1 cellular context compared by ENCODE assay signal in genomic region chr2:199911052-199911876, GRCh38.
TF ChIP-seq lines count a peak whose summit lies in the region.

Gene C2orf69, plus strand, starts transcription at chr2:199911293. Its CDS starts 146 bp downstream, at chr2:199911439.

TF ChIP-seq in HepG2, 621 proteins besides CTCF, POLR2A, EP300 and RAD21 (continued from another document and continues in another):
- no peak for TF ChIP-seq AKNA (CRISPR knock-in tag; IDR thresholded peaks at IDR 0.05; ENCODE audit: borderline replicate concordance)
- TF ChIP-seq ZBTB44 (CRISPR knock-in tag; IDR thresholded peaks at IDR 0.05): peak; percentile 21; the same call in 1 of the 2 replicates
- 0 out of 2 replicates have a peak, but pooled peaks have one; percentile 70 for TF ChIP-seq FOXM1 (CRISPR knock-in tag; IDR thresholded peaks at IDR 0.05)
- peak; percentile 88 for TF ChIP-seq AGO2 (optimal IDR thresholded peaks at IDR 0.05; ENCODE audit: low read depth, low read length)
- peak; percentile 75; the same call in 1 of the 2 replicates for TF ChIP-seq SNAPC4 (CRISPR knock-in tag; IDR thresholded peaks at IDR 0.05)
- TF ChIP-seq BCL6 (CRISPR knock-in tag; IDR thresholded peaks at IDR 0.05): peak; percentile 32
- TF ChIP-seq ARNT (IDR thresholded peaks at IDR 0.05): no peak
- no peak for TF ChIP-seq ZFYVE20 (CRISPR knock-in tag; IDR thresholded peaks at IDR 0.05; ENCODE audit: borderline replicate concordance, low read depth)
- no peak for TF ChIP-seq ZBTB1 (CRISPR knock-in tag; IDR thresholded peaks at IDR 0.05; ENCODE audit: borderline replicate concordance)
- no peak; the same call in 1 of the 2 replicates for TF ChIP-seq ZBTB8A (CRISPR knock-in tag; IDR thresholded peaks at IDR 0.05; ENCODE audit: borderline replicate concordance, low read depth)
- TF ChIP-seq SSRP1 (CRISPR knock-in tag; IDR thresholded peaks at IDR 0.05): no peak; the same call in 1 of the 2 replicates
- TF ChIP-seq NR0B2 (CRISPR knock-in tag; IDR thresholded peaks at IDR 0.05): peak; percentile 86
- peak; percentile 65; the same call in 1 of the 2 replicates for TF ChIP-seq ESRRA (CRISPR knock-in tag; IDR thresholded peaks at IDR 0.05; ENCODE audit: low read depth)
- TF ChIP-seq, protein P1, sequence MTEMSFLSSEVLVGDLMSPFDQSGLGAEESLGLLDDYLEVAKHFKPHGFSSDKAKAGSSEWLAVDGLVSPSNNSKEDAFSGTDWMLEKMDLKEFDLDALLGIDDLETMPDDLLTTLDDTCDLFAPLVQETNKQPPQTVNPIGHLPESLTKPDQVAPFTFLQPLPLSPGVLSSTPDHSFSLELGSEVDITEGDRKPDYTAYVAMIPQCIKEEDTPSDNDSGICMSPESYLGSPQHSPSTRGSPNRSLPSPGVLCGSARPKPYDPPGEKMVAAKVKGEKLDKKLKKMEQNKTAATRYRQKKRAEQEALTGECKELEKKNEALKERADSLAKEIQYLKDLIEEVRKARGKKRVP (CRISPR knock-in tag; IDR thresholded peaks at IDR 0.05): 0 out of 4 replicates have a peak, but pooled peaks of 1 of the 2 experiments have one; percentile 0
- TF ChIP-seq ZNF720 (CRISPR knock-in tag; IDR thresholded peaks at IDR 0.05): no peak
- TF ChIP-seq RARA (CRISPR knock-in tag; IDR thresholded peaks at IDR 0.05): peak; percentile 36; the same call in 1 of the 2 replicates
- peak; percentile 61 for TF ChIP-seq XRCC5 (optimal IDR thresholded peaks at IDR 0.05; ENCODE audit: low read length)
- no peak for TF ChIP-seq GATA4 (IDR thresholded peaks at IDR 0.05; ENCODE audit: borderline replicate concordance, low read depth)
- no peak for TF ChIP-seq SOX6 (IDR thresholded peaks at IDR 0.05)
- TF ChIP-seq SOX6 (CRISPR knock-in tag; IDR thresholded peaks at IDR 0.05): peak; percentile 79
- peak; percentile 74; the same call in 1 of the 2 replicates for TF ChIP-seq RXRA (CRISPR knock-in tag; IDR thresholded peaks at IDR 0.05)
- TF ChIP-seq ZNF605 (CRISPR knock-in tag; IDR thresholded peaks at IDR 0.05): no peak; the same call in none of the 2 replicates
- no peak for TF ChIP-seq NR3C1 (CRISPR knock-in tag; IDR thresholded peaks at IDR 0.05)
- no peak; the same call in 1 of the 2 replicates for TF ChIP-seq ZNF589 (CRISPR knock-in tag; conservative IDR thresholded peaks at IDR 0.05)
- TF ChIP-seq ELF3 (CRISPR knock-in tag; IDR thresholded peaks at IDR 0.05): no peak
- TF ChIP-seq ATRX (CRISPR knock-in tag; IDR thresholded peaks at IDR 0.05; ENCODE audit: borderline replicate concordance): no peak
- no peak for TF ChIP-seq PHB2 (IDR thresholded peaks at IDR 0.05; ENCODE audit: partially characterized antibody)
- TF ChIP-seq ATF7 (IDR thresholded peaks at IDR 0.05): no peak
- peak; percentile 53 for TF ChIP-seq ATF7 (CRISPR knock-in tag; IDR thresholded peaks at IDR 0.05)
- TF ChIP-seq RFX3 (CRISPR knock-in tag; IDR thresholded peaks at IDR 0.05): no peak
- TF ChIP-seq ZNF34 (CRISPR knock-in tag; IDR thresholded peaks at IDR 0.05; ENCODE audit: borderline replicate concordance): peak; percentile 88
- peak; percentile 95 for TF ChIP-seq HBP1 (CRISPR knock-in tag; IDR thresholded peaks at IDR 0.05; ENCODE audit: low read depth)
- TF ChIP-seq SMC3 (IDR thresholded peaks at IDR 0.05; ENCODE audit: low read length): no peak
- TF ChIP-seq, protein P2, sequence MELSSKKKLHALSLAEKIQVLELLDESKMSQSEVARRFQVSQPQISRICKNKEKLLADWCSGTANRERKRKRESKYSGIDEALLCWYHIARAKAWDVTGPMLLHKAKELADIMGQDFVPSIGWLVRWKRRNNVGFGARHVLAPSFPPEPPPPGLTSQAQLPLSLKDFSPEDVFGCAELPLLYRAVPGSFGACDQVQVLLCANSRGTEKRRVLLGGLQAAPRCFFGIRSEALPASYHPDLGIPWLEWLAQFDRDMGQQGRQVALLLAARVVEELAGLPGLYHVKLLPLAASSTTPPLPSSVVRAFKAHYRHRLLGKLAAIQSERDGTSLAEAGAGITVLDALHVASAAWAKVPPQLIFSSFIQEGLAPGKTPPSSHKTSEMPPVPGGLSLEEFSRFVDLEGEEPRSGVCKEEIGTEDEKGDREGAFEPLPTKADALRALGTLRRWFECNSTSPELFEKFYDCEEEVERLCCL (CRISPR knock-in tag; IDR thresholded peaks at IDR 0.05; ENCODE audit: borderline replicate concordance): no peak
- peak; percentile 81 for TF ChIP-seq SP4 (CRISPR knock-in tag; IDR thresholded peaks at IDR 0.05)
- TF ChIP-seq ZNF274 (CRISPR knock-in tag; IDR thresholded peaks at IDR 0.05): peak; percentile 94
- TF ChIP-seq, protein P3, sequence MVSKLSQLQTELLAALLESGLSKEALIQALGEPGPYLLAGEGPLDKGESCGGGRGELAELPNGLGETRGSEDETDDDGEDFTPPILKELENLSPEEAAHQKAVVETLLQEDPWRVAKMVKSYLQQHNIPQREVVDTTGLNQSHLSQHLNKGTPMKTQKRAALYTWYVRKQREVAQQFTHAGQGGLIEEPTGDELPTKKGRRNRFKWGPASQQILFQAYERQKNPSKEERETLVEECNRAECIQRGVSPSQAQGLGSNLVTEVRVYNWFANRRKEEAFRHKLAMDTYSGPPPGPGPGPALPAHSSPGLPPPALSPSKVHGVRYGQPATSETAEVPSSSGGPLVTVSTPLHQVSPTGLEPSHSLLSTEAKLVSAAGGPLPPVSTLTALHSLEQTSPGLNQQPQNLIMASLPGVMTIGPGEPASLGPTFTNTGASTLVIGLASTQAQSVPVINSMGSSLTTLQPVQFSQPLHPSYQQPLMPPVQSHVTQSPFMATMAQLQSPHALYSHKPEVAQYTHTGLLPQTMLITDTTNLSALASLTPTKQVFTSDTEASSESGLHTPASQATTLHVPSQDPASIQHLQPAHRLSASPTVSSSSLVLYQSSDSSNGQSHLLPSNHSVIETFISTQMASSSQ (IDR thresholded peaks at IDR 0.05; ENCODE audit: low read depth): no peak
- TF ChIP-seq, protein P3 (CRISPR knock-in tag; IDR thresholded peaks at IDR 0.05; ENCODE audit: borderline replicate concordance): peak; percentile 69; the same call in 1 of the 2 replicates
- TF ChIP-seq ZNF253 (CRISPR knock-in tag; IDR thresholded peaks at IDR 0.05; ENCODE audit: borderline replicate concordance): no peak
- TF ChIP-seq ZFX (CRISPR knock-in tag; IDR thresholded peaks at IDR 0.05; ENCODE audit: low read depth): peak; percentile 96
- TF ChIP-seq GZF1 (CRISPR knock-in tag; IDR thresholded peaks at IDR 0.05): peak; percentile 87; the same call in 1 of the 2 replicates
- no peak for TF ChIP-seq CEBPB (IDR thresholded peaks at IDR 0.05; ENCODE audit: borderline replicate concordance, low read depth, low read length)
